In genomic region chr5:42494414-42494813, GRCh38 we compare ENCODE assay signal across 19 cellular contexts.
"Had no signal": no experiment of that assay in that cellular context is flagged by ENCODE, and none has a peak within 500 bp of the region (broad histone marks: within the 10 kb centered on the region; RNA-seq: fewer than 3 reads in every experiment).

No MANE protein-coding gene starts in this region.

- H3K27me3 ChIP-seq: ascending aorta, heart left ventricle, right atrium auricular region, transverse colon had no signal

- H3K27me3 Mint-ChIP-seq: activated CD4-positive, alpha-beta T cell treated with anti-CD3 and anti-CD28 coated beads for 36 hours; activated naive CD8-positive, alpha-beta T cell treated with anti-CD3 and anti-CD28 coated beads, Interleukin-2, amount 10 ng/mL, durations not matched to agents 7 days and 5 days; central memory CD8-positive, alpha-beta T cell; dendritic cell treated with granulocyte-macrophage colony-stimulating factor and Interleukin-4, amounts not matched to agents 40 ng/mL and 50 ng/mL, for 4 days had no signal

- H3K27ac ChIP-seq: ascending aorta, heart left ventricle, right atrium auricular region, transverse colon had no signal

- DNase-seq: activated CD4-positive, alpha-beta memory T cell treated with anti-CD3 and anti-CD28 coated beads, Interleukin-2, amount 10 ng/mL, durations not matched to agents 7 days and 5 days; activated CD4-positive, alpha-beta T cell treated with anti-CD3 and anti-CD28 coated beads for 36 hours; activated CD8-positive, alpha-beta memory T cell treated with anti-CD3 and anti-CD28 coated beads, Interleukin-2, amount 50 U/mL, for 4 hours; activated naive CD8-positive, alpha-beta T cell treated with anti-CD3 and anti-CD28 coated beads, Interleukin-2, amount 10 ng/mL, durations not matched to agents 7 days and 5 days; activated T-cell treated with anti-CD3 and anti-CD28 coated beads, Interleukin-2, amount 50 U/mL, for 72 hours; foreskin melanocyte; heart left ventricle; left ventricle myocardium superior; naive B cell; T-cell; T1000; transverse colon had no signal

- H3K4me1 Mint-ChIP-seq: activated CD4-positive, alpha-beta memory T cell treated with anti-CD3 and anti-CD28 coated beads, Interleukin-2, amount 10 ng/mL, durations not matched to agents 7 days and 5 days; activated CD4-positive, alpha-beta T cell treated with anti-CD3 and anti-CD28 coated beads for 36 hours; activated naive CD8-positive, alpha-beta T cell treated with anti-CD3 and anti-CD28 coated beads, Interleukin-2, amount 10 ng/mL, durations not matched to agents 7 days and 5 days; central memory CD8-positive, alpha-beta T cell; naive B cell; stimulated activated effector memory CD8-positive, alpha-beta T cell treated with anti-CD3 and anti-CD28 coated beads, Interleukin-12 subunit alpha, Interleukin-12 subunit beta, amount 100 ng/mL, for 72 hours; T-cell had no signal

- H3K36me3 Mint-ChIP-seq: activated naive CD8-positive, alpha-beta T cell treated with anti-CD3 and anti-CD28 coated beads, Interleukin-2, amount 10 ng/mL, durations not matched to agents 7 days and 5 days; mesothelial cell of epicardium; naive B cell; stimulated activated effector memory CD8-positive, alpha-beta T cell treated with anti-CD3 and anti-CD28 coated beads, Interleukin-12 subunit alpha, Interleukin-12 subunit beta, amount 100 ng/mL, for 72 hours; T-cell had no signal

- H3K27ac Mint-ChIP-seq: activated CD4-positive, alpha-beta memory T cell treated with anti-CD3 and anti-CD28 coated beads, Interleukin-2, amount 10 ng/mL, durations not matched to agents 7 days and 5 days; activated CD4-positive, alpha-beta T cell treated with anti-CD3 and anti-CD28 coated beads for 36 hours; activated naive CD8-positive, alpha-beta T cell treated with anti-CD3 and anti-CD28 coated beads, Interleukin-2, amount 10 ng/mL, durations not matched to agents 7 days and 5 days; activated T-cell treated with anti-CD3 and anti-CD28 coated beads, Interleukin-2, amount 50 U/mL, for 72 hours; dendritic cell treated with granulocyte-macrophage colony-stimulating factor and Interleukin-4, amounts not matched to agents 40 ng/mL and 50 ng/mL, for 4 days; mesothelial cell of epicardium; naive B cell; stimulated activated effector memory CD8-positive, alpha-beta T cell treated with anti-CD3 and anti-CD28 coated beads, Interleukin-12 subunit alpha, Interleukin-12 subunit beta, amount 100 ng/mL, for 72 hours; T-cell had no signal

- H3K4me3 ChIP-seq: ascending aorta, heart left ventricle, right atrium auricular region, smooth muscle cell, transverse colon had no signal

- H3K36me3 ChIP-seq: ascending aorta, heart left ventricle, right atrium auricular region, transverse colon had no signal

- H3K9me3 Mint-ChIP-seq: activated CD4-positive, alpha-beta memory T cell treated with anti-CD3 and anti-CD28 coated beads, Interleukin-2, amount 10 ng/mL, durations not matched to agents 7 days and 5 days; activated naive CD8-positive, alpha-beta T cell treated with anti-CD3 and anti-CD28 coated beads, Interleukin-2, amount 10 ng/mL, durations not matched to agents 7 days and 5 days; activated T-cell treated with anti-CD3 and anti-CD28 coated beads, Interleukin-2, amount 50 U/mL, for 72 hours; central memory CD8-positive, alpha-beta T cell; dendritic cell treated with granulocyte-macrophage colony-stimulating factor and Interleukin-4, amounts not matched to agents 40 ng/mL and 50 ng/mL, for 4 days; mesothelial cell of epicardium; naive B cell; stimulated activated effector memory CD8-positive, alpha-beta T cell treated with anti-CD3 and anti-CD28 coated beads, Interleukin-12 subunit alpha, Interleukin-12 subunit beta, amount 100 ng/mL, for 72 hours; T-cell had no signal

- H3K4me2 ChIP-seq: smooth muscle cell had no signal

- H3K9me3 ChIP-seq: ascending aorta, heart left ventricle, right atrium auricular region, transverse colon had no signal

- H3K4me3 Mint-ChIP-seq: activated CD4-positive, alpha-beta memory T cell treated with anti-CD3 and anti-CD28 coated beads, Interleukin-2, amount 10 ng/mL, durations not matched to agents 7 days and 5 days; activated CD4-positive, alpha-beta T cell treated with anti-CD3 and anti-CD28 coated beads for 36 hours; activated naive CD8-positive, alpha-beta T cell treated with anti-CD3 and anti-CD28 coated beads, Interleukin-2, amount 10 ng/mL, durations not matched to agents 7 days and 5 days; activated T-cell treated with anti-CD3 and anti-CD28 coated beads, Interleukin-2, amount 50 U/mL, for 72 hours; central memory CD8-positive, alpha-beta T cell; dendritic cell treated with granulocyte-macrophage colony-stimulating factor and Interleukin-4, amounts not matched to agents 40 ng/mL and 50 ng/mL, for 4 days; mesothelial cell of epicardium; naive B cell; stimulated activated effector memory CD8-positive, alpha-beta T cell treated with anti-CD3 and anti-CD28 coated beads, Interleukin-12 subunit alpha, Interleukin-12 subunit beta, amount 100 ng/mL, for 72 hours; T-cell had no signal

- ATAC-seq: activated CD4-positive, alpha-beta T cell treated with anti-CD3 and anti-CD28 coated beads for 36 hours; activated T-cell treated with anti-CD3 and anti-CD28 coated beads, Interleukin-2, amount 50 U/mL, for 72 hours; heart left ventricle; left ventricle myocardium superior; stimulated activated effector memory CD8-positive, alpha-beta T cell treated with anti-CD3 and anti-CD28 coated beads, Interleukin-12 subunit alpha, Interleukin-12 subunit beta, amount 100 ng/mL, for 72 hours; T-cell had no signal
